In genomic region chr4:120718979-120719566, GRCh38 we compare ENCODE assay signal across 8 cellular contexts.
DNase-seq lines count a peak whose midpoint lies in the region; ATAC-seq and TF ChIP-seq lines count a peak whose summit lies in the region.

No MANE protein-coding gene starts in this region.

- H3K4me3 Mint-ChIP-seq in brain = no peak overlapping the region

- peak; percentile 13 for DNase-seq in CD1c-positive myeloid dendritic cell (ENCODE audit: extremely low spot score)
- peak; percentile 34 for DNase-seq in NCI-H345 (lab: John Stamatoyannopoulos, UW)
- no peak for DNase-seq in left lobe of liver (ENCODE audit: low spot score)
- DNase-seq in effector CD8-positive, alpha-beta T cell (lab: John Stamatoyannopoulos, UW) = no peak
- DNase-seq in NK-92 treated with Interleukin-12 subunit alpha and Interleukin-12 subunit beta, amount 100 ng/mL, for 24 hours (lab: John Stamatoyannopoulos, UW) = no peak

- H3K27me3 Mint-ChIP-seq in brain = no peaks in the 10 kb centered on the region

- no peaks in the 10 kb centered on the region for H3K36me3 Mint-ChIP-seq in brain

- no peak overlapping the region for H3K27ac Mint-ChIP-seq in brain

- TF ChIP-seq CTCF in brain (conservative IDR thresholded peaks at IDR 0.05) = peak; percentile 71 to 73

- peaks cover 32% of the 10 kb centered on the region for H3K4me1 Mint-ChIP-seq in brain

- ATAC-seq in GM18498 (IDR thresholded peaks at IDR 0.05; ENCODE audit: unreplicated experiment) = peak; percentile 85
- ATAC-seq in HG02938 (IDR thresholded peaks at IDR 0.05; ENCODE audit: unreplicated experiment) = peak; percentile 79
- peak; percentile 75 for ATAC-seq in left lobe of liver

- H3K9me3 Mint-ChIP-seq in brain = no peaks in the 10 kb centered on the region

Comparison
In these comparisons a context has a peak if more than half of its experiments do, and no peak if none do; other contexts are left out.
1. DNase-seq: peak in CD1c-positive myeloid dendritic cell (single experiment) and NCI-H345 (single experiment); none in left lobe of liver (single experiment), effector CD8-positive, alpha-beta T cell (single experiment) and NK-92 treated with Interleukin-12 subunit alpha and Interleukin-12 subunit beta, amount 100 ng/mL, for 24 hours (single experiment).
2. Peak in every context shown above with its lines, with median percentiles within 50 percentile points of each other: ATAC-seq.